Comparison of ENCODE assay signal across 14 cellular contexts in genomic region chr5:62592558-62592957, GRCh38.
"Had no signal": no experiment of that assay in that cellular context is flagged by ENCODE, and none has a peak within 500 bp of the region (broad histone marks: within the 10 kb centered on the region; RNA-seq: fewer than 3 reads in every experiment).

No MANE protein-coding gene starts in this region.

- DNase-seq: activated CD4-positive, alpha-beta T cell treated with anti-CD3 and anti-CD28 coated beads, Interleukin-2, amount 10 ng/mL, durations not matched to agents 24 days and 14 days; activated naive CD4-positive, alpha-beta T cell treated with anti-CD3 and anti-CD28 coated beads for 36 hours; caudate nucleus; colonic mucosa; effector CD4-positive, alpha-beta T cell; gastrocnemius medialis; kidney; left ventricle myocardium inferior; pancreas; stimulated activated CD4-positive, alpha-beta T cell treated with anti-CD3 and anti-CD28 coated beads, Interleukin-15, amount 100 ng/mL, for 24 hours; stimulated activated CD4-positive, alpha-beta T cell treated with anti-CD3 and anti-CD28 coated beads, Interleukin-4, amount 100 ng/mL, for 24 hours; thyroid gland had no signal

- H3K9me3 Mint-ChIP-seq: activated naive CD4-positive, alpha-beta T cell treated with anti-CD3 and anti-CD28 coated beads for 36 hours; activated T-helper 1 cell treated with anti-CD3 and anti-CD28 coated beads, Interleukin-12 subunit alpha, Interleukin-12 subunit beta, Interleukin-2, Interleukin-4 antibody, amounts not matched to agents 30 ng/mL and 10 ng/mL and 1 ng/mL, durations not matched to agents 14 hours and 24 hours and 36 hours; neural crest cell had no signal

- ATAC-seq: gastrocnemius medialis, pancreas had no signal

- H3K4me1 ChIP-seq: colonic mucosa, gastrocnemius medialis, left ventricle myocardium inferior, pancreas, thyroid gland had no signal

- H3K27me3 ChIP-seq: colonic mucosa, gastrocnemius medialis, pancreas, thyroid gland had no signal

- H3K27ac ChIP-seq: colonic mucosa, gastrocnemius medialis, left ventricle myocardium inferior, pancreas, thyroid gland had no signal

- H3K4me3 ChIP-seq: colonic mucosa, gastrocnemius medialis, left ventricle myocardium inferior, pancreas, thyroid gland had no signal

- H3K4me1 Mint-ChIP-seq: activated CD4-positive, alpha-beta T cell treated with anti-CD3 and anti-CD28 coated beads, Interleukin-2, amount 10 ng/mL, durations not matched to agents 24 days and 14 days; neural crest cell had no signal

- H3K9me3 ChIP-seq: colonic mucosa, gastrocnemius medialis, left ventricle myocardium inferior, pancreas, thyroid gland had no signal

- H3K27me3 Mint-ChIP-seq: activated CD4-positive, alpha-beta T cell treated with anti-CD3 and anti-CD28 coated beads, Interleukin-2, amount 10 ng/mL, durations not matched to agents 24 days and 14 days had no signal

- H3K27ac Mint-ChIP-seq: activated CD4-positive, alpha-beta T cell treated with anti-CD3 and anti-CD28 coated beads, Interleukin-2, amount 10 ng/mL, durations not matched to agents 24 days and 14 days; activated naive CD4-positive, alpha-beta T cell treated with anti-CD3 and anti-CD28 coated beads for 36 hours; activated T-helper 1 cell treated with anti-CD3 and anti-CD28 coated beads, Interleukin-12 subunit alpha, Interleukin-12 subunit beta, Interleukin-2, Interleukin-4 antibody, amounts not matched to agents 30 ng/mL and 10 ng/mL and 1 ng/mL, durations not matched to agents 14 hours and 24 hours and 36 hours had no signal

- H3K36me3 ChIP-seq: colonic mucosa, gastrocnemius medialis, pancreas had no signal

- H3K4me3 Mint-ChIP-seq: activated CD4-positive, alpha-beta T cell treated with anti-CD3 and anti-CD28 coated beads, Interleukin-2, amount 10 ng/mL, durations not matched to agents 24 days and 14 days; activated naive CD4-positive, alpha-beta T cell treated with anti-CD3 and anti-CD28 coated beads for 36 hours; activated T-helper 1 cell treated with anti-CD3 and anti-CD28 coated beads, Interleukin-12 subunit alpha, Interleukin-12 subunit beta, Interleukin-2, Interleukin-4 antibody, amounts not matched to agents 30 ng/mL and 10 ng/mL and 1 ng/mL, durations not matched to agents 14 hours and 24 hours and 36 hours; neural crest cell had no signal
